Comparison of ENCODE assay signal across 16 cellular contexts in the genomic region with DNA sequence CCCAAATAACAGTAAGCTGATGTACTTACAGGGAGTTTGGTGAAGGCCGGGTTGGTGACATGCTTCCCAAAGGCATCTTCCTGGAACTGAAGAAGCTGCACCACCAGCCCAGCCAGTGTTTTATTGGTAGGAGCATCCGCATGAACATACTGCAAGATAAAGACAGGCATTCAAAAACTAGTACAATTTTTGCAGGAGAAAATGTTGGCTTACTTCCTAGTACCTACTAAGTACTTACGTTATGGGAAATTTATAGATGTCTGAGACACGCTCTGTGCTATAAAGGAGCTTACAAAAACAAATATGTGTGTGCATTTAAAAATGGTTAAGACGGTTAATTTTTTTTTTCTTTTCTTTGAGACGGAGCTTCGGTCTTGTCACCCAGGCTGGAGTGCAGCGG. TPM values are rescaled to one million over a fixed set of nuclear protein-coding genes. Genes with fewer than 3 reads are reported as not detected.
A peak's percentile ranks its signal among the peaks of the same experiment; 100 is the strongest.
DNase-seq lines count a peak whose midpoint lies in the region; TF ChIP-seq lines count a peak whose summit lies in the region.
"Had no signal": no experiment of that assay in that cellular context is flagged by ENCODE, and none has a peak within 500 bp of the region (broad histone marks: within the 10 kb centered on the region; RNA-seq: fewer than 3 reads in every experiment).

No MANE protein-coding gene starts in this region.

- H3K79me2 ChIP-seq in OCI-LY7 (ENCODE audit: insufficient read depth, low read depth, low read length): peaks cover 96% of the 10 kb centered on the region

- peak; percentile 94 for DNase-seq in LNCaP clone FGC (ENCODE audit: low read depth)
- DNase-seq in mesothelial cell of epicardium (ENCODE audit: low spot score in 2 of 2, unreplicated experiment in 2 of 2): no peak
- DNase-seq in sigmoid colon: peak; percentile 39
- DNase-seq in progenitor cell of endocrine pancreas (ENCODE audit: low spot score, unreplicated experiment): no peak
- no peak for DNase-seq in OCI-LY7 (ENCODE audit: low spot score)
- no peak for DNase-seq in CD1c-positive myeloid dendritic cell (ENCODE audit: extremely low spot score)
- DNase-seq: C1 segment of cervical spinal cord; CD8-positive, alpha-beta T cell; COR-L47; DMS153; DMS79 treated with DMSO at 0.1 percent for 48 hours; EL; GM23248; H7 had no signal

- H3K9me2 ChIP-seq in OCI-LY7 (ENCODE audit: insufficient read depth, low read length): no peaks in the 10 kb centered on the region

- H3K27me3 ChIP-seq in sigmoid colon: no peaks in the 10 kb centered on the region

- H3K36me3 Mint-ChIP-seq in mesothelial cell of epicardium (peaks cover 17% of the 10 kb centered on the region), progenitor cell of endocrine pancreas (ENCODE audit: insufficient read depth) (peaks cover 15% of the 10 kb centered on the region)

- H3K27ac ChIP-seq in C4-2B (peak overlapping the region; percentile 63), sigmoid colon (peak overlapping the region in 1 of 4 donors; percentile 12), OCI-LY7 (ENCODE audit: low read depth, low read length, poor library complexity, severe bottlenecking) (no peak overlapping the region)
- H3K27ac ChIP-seq: GM23248 had no signal

- H3K4me2 ChIP-seq in OCI-LY7 (ENCODE audit: low read length): no peak overlapping the region

- no peak overlapping the region for H3K4me3 Mint-ChIP-seq in mesothelial cell of epicardium
- H3K4me3 Mint-ChIP-seq in progenitor cell of endocrine pancreas (ENCODE audit: low read depth): no peak overlapping the region
- H3K4me3 Mint-ChIP-seq: B cell; CD8-positive, alpha-beta T cell had no signal

- no peak for TF ChIP-seq CTCF in C4-2B (conservative IDR thresholded peaks at IDR 0.05)
- no peak for TF ChIP-seq CTCF in LNCaP clone FGC (IDR thresholded peaks at IDR 0.05; ENCODE audit: control insufficient read depth, extremely low read depth, insufficient read depth)
- TF ChIP-seq CTCF in mesothelial cell of epicardium (IDR thresholded peaks at IDR 0.05; ENCODE audit: unreplicated experiment): no peak
- TF ChIP-seq CTCF in sigmoid colon (IDR thresholded peaks at IDR 0.05): no peak
- no peak for TF ChIP-seq CTCF in progenitor cell of endocrine pancreas (IDR thresholded peaks at IDR 0.05; ENCODE audit: unreplicated experiment)
- no peak for TF ChIP-seq CTCF in OCI-LY7 (conservative IDR thresholded peaks at IDR 0.05; ENCODE audit: low read length)

- no TSS peak for BruUV-seq in OCI-LY7 (replicated peaks; lab: Mats Ljungman, UMichigan)

- POLR2A ChIA-PET in OCI-LY7 (lab: Charles Lee): interaction anchor here (0.7 to 1.1 kb wide), 2 partner anchors 59 to 837 kb away, joined by 4 read pairs; no protein-coding TSS in a partner anchor

- no peak for TF ChIP-seq EP300 in sigmoid colon (IDR thresholded peaks at IDR 0.05)

- H3K36me3 ChIP-seq in sigmoid colon (peaks cover 0 to 25% (median 13%) of the 10 kb centered on the region in 4 donors), OCI-LY7 (ENCODE audit: insufficient read depth, low read length) (peaks cover 92% of the 10 kb centered on the region)

- H2AFZ ChIP-seq in OCI-LY7 (ENCODE audit: low read length): no peak overlapping the region
- H2AFZ ChIP-seq: GM23248 had no signal

- CTCF ChIA-PET in OCI-LY7 (lab: Charles Lee; ENCODE audit: unreplicated experiment): no interaction called here

- no peaks in the 10 kb centered on the region for H4K20me1 ChIP-seq in OCI-LY7 (ENCODE audit: insufficient read depth, low read length)

- peaks cover 0 to 20% (median 9%) of the 10 kb centered on the region in 4 donors for H3K4me1 ChIP-seq in sigmoid colon
- H3K4me1 ChIP-seq in OCI-LY7 (ENCODE audit: insufficient read depth, low read length, poor library complexity, severe bottlenecking): peaks cover 4% of the 10 kb centered on the region

- H3K27me3 Mint-ChIP-seq in mesothelial cell of epicardium (ENCODE audit: low read depth): no peaks in the 10 kb centered on the region
- H3K27me3 Mint-ChIP-seq in progenitor cell of endocrine pancreas: no peaks in the 10 kb centered on the region
- H3K27me3 Mint-ChIP-seq: B cell had no signal

- H3K9me3 ChIP-seq in sigmoid colon (no peaks in the 10 kb centered on the region), OCI-LY7 (ENCODE audit: low read length) (no peaks in the 10 kb centered on the region)

- 82 to 88% methylated on average over 8 of the region's 8 CpGs for WGBS in sigmoid colon, 2 donors

- H3K27ac Mint-ChIP-seq in mesothelial cell of epicardium: peak overlapping the region; percentile 61
- H3K27ac Mint-ChIP-seq in progenitor cell of endocrine pancreas: no peak overlapping the region
- H3K27ac Mint-ChIP-seq: B cell; CD8-positive, alpha-beta T cell had no signal

- intact Hi-C loops in sigmoid colon (cut with DNase I) (no loop called here), OCI-LY7 (cut with micrococcal nuclease; ENCODE audit: unreplicated experiment) (no loop called here)

- H3K4me3 ChIP-seq in LNCaP clone FGC (ENCODE audit: low read depth, low read length): peak overlapping the region; percentile 34; the same call in 1 of the 2 replicates
- no peak overlapping the region for H3K4me3 ChIP-seq in sigmoid colon
- no peak overlapping the region for H3K4me3 ChIP-seq in OCI-LY7 (ENCODE audit: low read depth, low read length, poor library complexity, severe bottlenecking)
- H3K4me3 ChIP-seq: GM23248 had no signal

- H3K9me3 Mint-ChIP-seq in mesothelial cell of epicardium: no peaks in the 10 kb centered on the region
- no peaks in the 10 kb centered on the region for H3K9me3 Mint-ChIP-seq in progenitor cell of endocrine pancreas (ENCODE audit: low read depth)
- H3K9me3 Mint-ChIP-seq: CD8-positive, alpha-beta T cell had no signal

- H3K4me1 Mint-ChIP-seq in mesothelial cell of epicardium: peaks cover 6% of the 10 kb centered on the region
- H3K4me1 Mint-ChIP-seq in progenitor cell of endocrine pancreas (ENCODE audit: low read depth): peaks cover 2% of the 10 kb centered on the region

- no peak for TF ChIP-seq POLR2A in sigmoid colon (IDR thresholded peaks at IDR 0.05)

RNA-seq across cellular contexts. Expression of a gene that starts 8.9 kb away (rescaled TPM):
- total RNA-seq in mesothelial cell of epicardium: 215 to 234 TPM (median 222 TPM) in 3 replicates
- total RNA-seq in sigmoid colon: 10 to 100 TPM; 43.9 to 57.3 (median 47.0) TPM
- 10 to 100 TPM; 11.1 to 26.6 (median 14.4) TPM for polyA plus RNA-seq in sigmoid colon
- total RNA-seq in progenitor cell of endocrine pancreas: 250 and 257 TPM in 2 replicates
- total RNA-seq in OCI-LY7 (2014; rRNA removed; shearing (Covaris generic)): 70.5 and 83.2 TPM in 2 replicates
- total RNA-seq in OCI-LY7 (2022): 176 and 182 TPM in 2 replicates

RNA-seq across cellular contexts. Expression of a gene that starts 30.1 kb away (rescaled TPM):
- total RNA-seq in mesothelial cell of epicardium (114 to 122 TPM (median 114 TPM) in 3 replicates), sigmoid colon (10 to 100 TPM; 43.8 to 57.6 (median 56.0) TPM), progenitor cell of endocrine pancreas (115 and 130 TPM in 2 replicates), OCI-LY7 (2022) (96.6 and 104 TPM in 2 replicates)
- polyA plus RNA-seq in sigmoid colon: 10 to 100 TPM; 13.2 to 42.4 (median 16.2) TPM
- 93.0 and 102 TPM in 2 replicates for total RNA-seq in OCI-LY7 (2014; rRNA removed; shearing (Covaris generic))

Comparison
In these comparisons a context has a peak if more than half of its experiments do, and no peak if none do; other contexts are left out.
1. DNase-seq: peak in LNCaP clone FGC (single experiment) and sigmoid colon (single experiment); none in mesothelial cell of epicardium (0 of 2), progenitor cell of endocrine pancreas (single experiment), OCI-LY7 (single experiment) and CD1c-positive myeloid dendritic cell (single experiment).